2 cellular contexts compared by ENCODE assay signal in the genomic region with DNA sequence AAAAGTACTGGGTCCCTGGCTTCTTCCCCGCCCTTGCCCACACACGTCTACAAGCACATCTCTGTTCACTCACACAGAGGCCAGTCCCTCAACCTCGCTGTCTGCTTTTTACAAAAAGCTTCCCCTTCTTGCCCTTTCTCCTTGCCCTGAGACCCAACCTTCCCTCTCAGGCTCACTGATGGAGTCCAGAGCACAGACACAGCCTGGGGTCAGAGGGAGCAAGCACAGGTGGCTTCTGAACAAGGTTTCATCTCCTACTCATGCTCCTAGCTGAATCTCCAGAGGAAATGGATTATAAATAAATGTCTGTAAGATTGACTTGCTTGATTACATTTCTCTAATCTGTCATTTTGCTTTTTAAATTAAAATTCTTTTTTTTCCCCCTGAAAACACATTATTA.
TF ChIP-seq lines count a peak whose summit lies in the region.

No MANE protein-coding gene starts in this region.

TF ChIP-seq in SK-N-SH, 30 proteins besides CTCF, POLR2A, EP300 and RAD21 (continued from another document and continues in another):
- TF ChIP-seq, protein P1, sequence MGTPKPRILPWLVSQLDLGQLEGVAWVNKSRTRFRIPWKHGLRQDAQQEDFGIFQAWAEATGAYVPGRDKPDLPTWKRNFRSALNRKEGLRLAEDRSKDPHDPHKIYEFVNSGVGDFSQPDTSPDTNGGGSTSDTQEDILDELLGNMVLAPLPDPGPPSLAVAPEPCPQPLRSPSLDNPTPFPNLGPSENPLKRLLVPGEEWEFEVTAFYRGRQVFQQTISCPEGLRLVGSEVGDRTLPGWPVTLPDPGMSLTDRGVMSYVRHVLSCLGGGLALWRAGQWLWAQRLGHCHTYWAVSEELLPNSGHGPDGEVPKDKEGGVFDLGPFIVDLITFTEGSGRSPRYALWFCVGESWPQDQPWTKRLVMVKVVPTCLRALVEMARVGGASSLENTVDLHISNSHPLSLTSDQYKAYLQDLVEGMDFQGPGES (IDR thresholded peaks at IDR 0.05; ENCODE audit: low read depth, low read length): no peak
- TF ChIP-seq FOXM1 (IDR thresholded peaks at IDR 0.05; ENCODE audit: low read depth): no peak
- peak; percentile 89 for TF ChIP-seq GATA2 (CRISPR knock-in tag; IDR thresholded peaks at IDR 0.05)
- TF ChIP-seq RFX5 (IDR thresholded peaks at IDR 0.05; ENCODE audit: low read length): no peak
- no peak for TF ChIP-seq USF1 (IDR thresholded peaks at IDR 0.05; ENCODE audit: borderline replicate concordance, low read depth)
- no peak for TF ChIP-seq MAX (IDR thresholded peaks at IDR 0.05; ENCODE audit: low read depth)
- no peak for TF ChIP-seq REST (IDR thresholded peaks at IDR 0.05; ENCODE audit: low read depth, low read length)
- no peak for TF ChIP-seq TEAD4 (IDR thresholded peaks at IDR 0.05; ENCODE audit: borderline replicate concordance, insufficient read depth)
- TF ChIP-seq MEF2A (IDR thresholded peaks at IDR 0.05; ENCODE audit: borderline replicate concordance, low read depth): no peak
- TF ChIP-seq RCOR1 (IDR thresholded peaks at IDR 0.05; ENCODE audit: low read length): peak; percentile 65
- TF ChIP-seq JUND (IDR thresholded peaks at IDR 0.05): no peak
- TF ChIP-seq MXI1 (IDR thresholded peaks at IDR 0.05; ENCODE audit: low read depth, low read length): no peak
- no peak for TF ChIP-seq NFIC (IDR thresholded peaks at IDR 0.05; ENCODE audit: borderline replicate concordance)
- TF ChIP-seq ZBTB33 (IDR thresholded peaks at IDR 0.05; ENCODE audit: borderline replicate concordance, low read depth): no peak
- TF ChIP-seq FOSL2 (IDR thresholded peaks at IDR 0.05; ENCODE audit: borderline replicate concordance, low read depth): no peak
- no peak for TF ChIP-seq NRF1 (IDR thresholded peaks at IDR 0.05; ENCODE audit: low read depth, low read length)
- no peak for TF ChIP-seq RXRA (IDR thresholded peaks at IDR 0.05; ENCODE audit: borderline replicate concordance, low read depth)
- TF ChIP-seq SIN3A (IDR thresholded peaks at IDR 0.05; ENCODE audit: borderline replicate concordance, low read depth, low read length): no peak
- TF ChIP-seq TAF1 (IDR thresholded peaks at IDR 0.05; ENCODE audit: borderline replicate concordance, low read depth, low read length): no peak
- no peak for TF ChIP-seq SMC3 (IDR thresholded peaks at IDR 0.05; ENCODE audit: low read depth, low read length)
- no peak for TF ChIP-seq GABPA (IDR thresholded peaks at IDR 0.05; ENCODE audit: low read depth)
- TF ChIP-seq TCF12 (IDR thresholded peaks at IDR 0.05): 0 out of 2 replicates have a peak, but pooled peaks have one; percentile 14
- TF ChIP-seq CHD2 (IDR thresholded peaks at IDR 0.05; ENCODE audit: low read length, partially characterized antibody): peak; percentile 59

TF ChIP-seq in K562, 482 proteins besides CTCF, POLR2A, EP300 and RAD21:
- TF ChIP-seq, protein P2, sequence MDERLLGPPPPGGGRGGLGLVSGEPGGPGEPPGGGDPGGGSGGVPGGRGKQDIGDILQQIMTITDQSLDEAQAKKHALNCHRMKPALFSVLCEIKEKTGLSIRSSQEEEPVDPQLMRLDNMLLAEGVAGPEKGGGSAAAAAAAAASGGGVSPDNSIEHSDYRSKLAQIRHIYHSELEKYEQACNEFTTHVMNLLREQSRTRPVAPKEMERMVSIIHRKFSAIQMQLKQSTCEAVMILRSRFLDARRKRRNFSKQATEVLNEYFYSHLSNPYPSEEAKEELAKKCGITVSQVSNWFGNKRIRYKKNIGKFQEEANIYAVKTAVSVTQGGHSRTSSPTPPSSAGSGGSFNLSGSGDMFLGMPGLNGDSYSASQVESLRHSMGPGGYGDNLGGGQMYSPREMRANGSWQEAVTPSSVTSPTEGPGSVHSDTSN (CRISPR knock-in tag; IDR thresholded peaks at IDR 0.05; ENCODE audit: low read depth): no peak
- TF ChIP-seq, protein P2 (tag; conservative IDR thresholded peaks at IDR 0.05; ENCODE audit: low read depth): no peak
- TF ChIP-seq MCM3 (IDR thresholded peaks at IDR 0.05) (no peak), CEBPB (tag; IDR thresholded peaks at IDR 0.05) (no peak), ZBTB5 (IDR thresholded peaks at IDR 0.05) (no peak)
